1 cellular context compared by ENCODE assay signal in genomic region chr7:206351-206750, GRCh38. TPM values are rescaled to one million over a fixed set of nuclear protein-coding genes. Genes with fewer than 3 reads are reported as not detected.
"Had no signal": no experiment of that assay in that cellular context is flagged by ENCODE, and none has a peak within 500 bp of the region (broad histone marks: within the 10 kb centered on the region; RNA-seq: fewer than 3 reads in every experiment).

No MANE protein-coding gene starts in this region.

RNA-seq across cellular contexts. Expression of gene FAM20C, which starts 14.0 kb away (rescaled TPM):
- polyA plus RNA-seq: IgD-negative memory B cell had no signal
